9 cellular contexts compared by ENCODE assay signal in genomic region chr6:136723780-136724179, GRCh38.
DNase-seq lines count a peak whose midpoint lies in the region; ATAC-seq, FAIRE-seq and TF ChIP-seq lines count a peak whose summit lies in the region.
"Had no signal": no experiment of that assay in that cellular context is flagged by ENCODE, and none has a peak within 500 bp of the region (broad histone marks: within the 10 kb centered on the region; RNA-seq: fewer than 3 reads in every experiment).

No MANE protein-coding gene starts in this region.

- no peak overlapping the region for H2AFZ ChIP-seq in KMS-11 (ENCODE audit: low read depth)

- H3K4me3 ChIP-seq in KMS-11 (IDR thresholded peaks at IDR 0.05; ENCODE audit: insufficient read depth, low read depth, low read length) (no peak overlapping the region), spleen (no peak overlapping the region), kidney (ENCODE audit: low read length in 2 of 2) (no peak overlapping the region)
- H3K4me3 ChIP-seq: right lobe of liver had no signal

- DNase-seq in activated T-cell treated with anti-CD3 and anti-CD28 coated beads, Interleukin-2, amount 50 U/mL, for 1 hour = peak; percentile 33
- DNase-seq in spleen (peak; percentile 82), AG08395 (ENCODE audit: low spot score) (no peak), kidney (no peak)
- DNase-seq: right lobe of liver had no signal

- H3K9ac ChIP-seq in KMS-11 (no peak overlapping the region), kidney (ENCODE audit: low read length in 2 of 2) (no peak overlapping the region)

- FAIRE-seq in kidney (lab: Jason Lieb, UNC) = no peak

- no peaks in the 10 kb centered on the region for H3K36me3 ChIP-seq in KMS-11 (ENCODE audit: insufficient read depth)
- no peaks in the 10 kb centered on the region for H3K36me3 ChIP-seq in spleen
- H3K36me3 ChIP-seq in kidney (ENCODE audit: control insufficient read depth in 1 of 2, insufficient read depth in 2 of 2, low read length in 2 of 2) = no peaks in the 10 kb centered on the region
- H3K36me3 ChIP-seq: right lobe of liver had no signal

- H3K27me3 ChIP-seq in KMS-11 (ENCODE audit: insufficient read depth, low read depth) = no peaks in the 10 kb centered on the region
- H3K27me3 ChIP-seq in spleen (replicated peaks in 1 of 7) = no peaks in the 10 kb centered on the region
- H3K27me3 ChIP-seq: right lobe of liver had no signal

- no peaks in the 10 kb centered on the region for H4K20me1 ChIP-seq in KMS-11 (ENCODE audit: insufficient read depth)

- intact Hi-C loops in spleen (cut with DNase I; ENCODE audit: low total_unique reads) = no loop called here
- intact Hi-C loops in kidney (cut with DNase I) = no loop called here

- peak overlapping the region; percentile 40; the same call in 1 of the 2 replicates for H3K4me2 ChIP-seq in KMS-11

- H3K27ac ChIP-seq in KMS-11 = no peak overlapping the region
- peak overlapping the region in 1 of 8 donors; percentile 8 for H3K27ac ChIP-seq in spleen
- H3K27ac ChIP-seq in kidney (ENCODE audit: low read depth in 2 of 2, low read length in 2 of 2) = no peak overlapping the region
- H3K27ac ChIP-seq: right lobe of liver had no signal

- peaks cover 0 to 9% (median 3%) of the 10 kb centered on the region in 8 donors for H3K9me3 ChIP-seq in spleen
- H3K9me3 ChIP-seq in kidney (ENCODE audit: control insufficient read depth in 1 of 2, low read length in 2 of 2) = no peaks in the 10 kb centered on the region
- H3K9me3 ChIP-seq: right lobe of liver had no signal

- no peaks in the 10 kb centered on the region for H3K79me2 ChIP-seq in KMS-11 (ENCODE audit: insufficient read depth, low read depth)

- H3K4me1 ChIP-seq in KMS-11 (ENCODE audit: low read depth, poor library complexity, severe bottlenecking) (peaks cover 51% of the 10 kb centered on the region), spleen (peaks cover 12 to 66% (median 38%) of the 10 kb centered on the region in 6 donors), kidney (ENCODE audit: control insufficient read depth in 1 of 2, insufficient read depth in 1 of 2, low read depth in 1 of 2, low read length in 2 of 2) (peaks cover under 1 to 5% of the 10 kb centered on the region in 2 donors)

- TF ChIP-seq CTCF in KMS-11 (conservative IDR thresholded peaks at IDR 0.05; ENCODE audit: low read depth, low read length) (no peak), spleen (IDR thresholded peaks at IDR 0.05 in 8 of 11, conservative IDR thresholded peaks at IDR 0.05 in 3 of 11) (no peak), kidney (IDR thresholded peaks at IDR 0.05; ENCODE audit: borderline replicate concordance, extremely low read depth, insufficient read depth) (no peak)

- WGBS in spleen, 5 donors = 8 to 22% (median 11%) methylated on average over 1 of the region's 1 CpG

- TF ChIP-seq POLR2A in spleen (IDR thresholded peaks at IDR 0.05) = no peak

- ATAC-seq in GM18868 (IDR thresholded peaks at IDR 0.05; ENCODE audit: unreplicated experiment) = peak; percentile 50
- no peak for ATAC-seq in GM19455 (IDR thresholded peaks at IDR 0.05; ENCODE audit: unreplicated experiment)
- no peak for ATAC-seq in GM19395 (IDR thresholded peaks at IDR 0.05; ENCODE audit: unreplicated experiment)

Comparison
In these comparisons a context has a peak if more than half of its experiments do, and no peak if none do; other contexts are left out.
1. DNase-seq: peak in activated T-cell treated with anti-CD3 and anti-CD28 coated beads, Interleukin-2, amount 50 U/mL, for 1 hour (single experiment) and spleen (single experiment); none in AG08395 (single experiment) and kidney (single experiment).